In genomic region chr4:92677805-92678204, GRCh38 we compare ENCODE assay signal across 6 cellular contexts.
"Had no signal": no experiment of that assay in that cellular context is flagged by ENCODE, and none has a peak within 500 bp of the region (broad histone marks: within the 10 kb centered on the region; RNA-seq: fewer than 3 reads in every experiment).

No MANE protein-coding gene starts in this region.

- DNase-seq: IMR-90, KBM-7, KG1 had no signal

- H3K4me3 ChIP-seq: K562 had no signal

- H3K27ac ChIP-seq: HL-60 had no signal

- ATAC-seq: HepG2, K562 had no signal
